ENCODE assay signal across 16 cellular contexts in the genomic region with DNA sequence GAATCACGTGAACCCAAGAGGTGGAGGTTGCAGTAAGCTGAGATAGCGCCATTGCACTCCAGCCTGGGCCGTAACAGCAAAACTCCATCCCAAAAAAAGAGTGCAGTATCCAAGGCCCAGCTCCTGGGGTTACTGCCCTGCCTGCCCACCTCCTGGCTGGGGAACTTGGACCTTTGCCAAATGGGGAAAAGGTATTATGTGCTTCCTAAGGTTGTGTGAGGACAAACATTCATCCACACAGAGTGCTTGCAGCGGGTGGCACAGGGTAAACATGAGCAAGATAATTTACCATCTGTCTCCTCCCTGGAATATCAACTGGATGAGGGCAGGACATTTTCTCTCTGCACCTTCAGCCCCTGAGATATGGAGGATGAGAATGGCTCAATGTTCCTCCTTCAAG.
DNase-seq lines count a peak whose midpoint lies in the region; ATAC-seq and TF ChIP-seq lines count a peak whose summit lies in the region.
"Had no signal": no experiment of that assay in that cellular context is flagged by ENCODE, and none has a peak within 500 bp of the region (broad histone marks: within the 10 kb centered on the region; RNA-seq: fewer than 3 reads in every experiment).

No MANE protein-coding gene starts in this region.

- DNase-seq in Right ventricle myocardium inferior (ENCODE audit: missing footprints), result no peak
- DNase-seq in right atrium auricular region (ENCODE audit: low spot score), result no peak
- DNase-seq in NCI-H69 (lab: John Stamatoyannopoulos, UW), result peak; percentile 88
- no peak for DNase-seq in left ventricle myocardium superior
- no peak for DNase-seq in aorta
- no peak for DNase-seq in SIG-M5 (lab: John Stamatoyannopoulos, UW)
- DNase-seq in stimulated activated CD4-positive, alpha-beta T cell treated with anti-CD3 and anti-CD28 coated beads, Interleukin-4, amount 100 ng/mL, for 4 hours, result no peak
- DNase-seq: CD8-positive, alpha-beta T cell; DND-41; MV-4-11; NCI-H187; SW 1271 had no signal

- H3K27me3 ChIP-seq in right atrium auricular region, result no peaks in the 10 kb centered on the region
- H3K27me3 ChIP-seq in aorta (ENCODE audit: control insufficient read depth in 1 of 2, insufficient read depth in 2 of 2, low read length in 1 of 2), result no peaks in the 10 kb centered on the region
- H3K27me3 ChIP-seq: BLaER1 treated with 17β-estradiol and CSF1 and Interleukin-3, amounts not matched to agents 10 nM and 100 nM had no signal

- TF ChIP-seq CTCF in right atrium auricular region (IDR thresholded peaks at IDR 0.05), result no peak

- H3K4me3 ChIP-seq in right atrium auricular region (no peak overlapping the region), aorta (ENCODE audit: low read length in 2 of 2) (no peak overlapping the region)
- H3K4me3 ChIP-seq: BLaER1 treated with 17β-estradiol and CSF1 and Interleukin-3, amounts not matched to agents 10 nM and 100 nM had no signal

- H3K9me3 ChIP-seq in right atrium auricular region (no peaks in the 10 kb centered on the region), aorta (ENCODE audit: control insufficient read depth, low read length) (no peaks in the 10 kb centered on the region)

- peak; percentile 38 for ATAC-seq in Right ventricle myocardium inferior
- ATAC-seq in left ventricle myocardium superior, result peak; percentile 58
- ATAC-seq in aorta (ENCODE audit: low FRiP score), result peak; percentile 40
- ATAC-seq: CD8-positive, alpha-beta T cell; HepG2; Panc1 had no signal

- no peak overlapping the region for H3K27ac ChIP-seq in right atrium auricular region
- no peak overlapping the region for H3K27ac ChIP-seq in aorta (ENCODE audit: low read depth in 1 of 2, low read length in 2 of 2)
- H3K27ac ChIP-seq: BLaER1 treated with 17β-estradiol and CSF1 and Interleukin-3, amounts not matched to agents 10 nM and 100 nM; KMS-11 had no signal

- intact Hi-C loops in Right ventricle myocardium inferior (cut with DNase I), result loop anchor here (5.0 to 10.0 kb wide), 2 partner anchors 92 to 110 kb away; a partner anchor contains a TSS
- intact Hi-C loops in left ventricle myocardium superior (cut with micrococcal nuclease), result no loop called here
- intact Hi-C loops in aorta (cut with DNase I), result no loop called here

- 84 to 96% methylated on average over 4 of the region's 4 CpGs for WGBS in aorta, 2 donors

- H3K4me1 ChIP-seq in right atrium auricular region, result peaks cover 0 to 16% of the 10 kb centered on the region in 2 donors
- H3K4me1 ChIP-seq in aorta (ENCODE audit: control insufficient read depth in 1 of 2, insufficient read depth in 2 of 2, low read length in 2 of 2), result no peaks in the 10 kb centered on the region
- H3K4me1 ChIP-seq: BLaER1 treated with 17β-estradiol and CSF1 and Interleukin-3, amounts not matched to agents 10 nM and 100 nM had no signal

- H3K36me3 ChIP-seq in right atrium auricular region (peaks cover 25% of the 10 kb centered on the region), aorta (ENCODE audit: control insufficient read depth in 1 of 2, insufficient read depth in 2 of 2, low read length in 1 of 2) (peaks cover 0 to 5% of the 10 kb centered on the region in 2 donors)
